ENCODE assay signal across 8 cellular contexts in the genomic region with DNA sequence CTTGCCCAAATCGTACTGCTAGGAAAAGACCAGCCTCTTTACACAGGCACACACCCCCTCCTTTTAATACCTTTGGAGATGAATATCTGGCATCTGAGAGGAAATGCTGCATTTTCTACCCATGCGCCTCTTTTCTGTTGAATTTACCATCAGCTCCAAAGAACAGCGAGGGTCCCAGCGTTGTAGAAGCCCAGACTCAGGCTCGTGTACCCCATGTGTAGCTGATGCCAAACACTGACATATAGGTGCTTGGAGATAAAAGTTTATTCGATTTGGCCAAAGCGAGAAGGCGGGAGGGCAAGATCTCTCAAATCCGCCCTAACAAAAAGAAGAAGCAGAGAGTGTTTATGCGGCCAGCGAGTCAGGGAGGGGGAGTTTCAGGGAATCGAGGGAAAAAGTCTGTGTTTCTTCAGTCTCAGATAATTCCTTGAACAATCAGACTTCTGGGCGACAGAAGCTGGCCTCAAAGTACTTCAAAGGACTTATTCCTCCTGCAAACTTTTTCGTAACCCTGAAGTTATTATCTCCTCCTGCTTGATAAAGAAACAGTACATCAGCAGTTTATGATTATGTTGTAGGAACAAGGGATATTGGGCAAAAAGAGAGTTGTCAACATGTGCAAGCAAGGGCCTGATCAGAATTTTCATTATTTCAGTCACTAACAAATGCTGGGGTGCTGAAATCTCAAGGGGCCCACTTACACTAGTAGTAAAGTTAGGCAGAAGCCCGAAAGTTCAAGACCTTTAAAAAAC. TPM values are rescaled to one million over a fixed set of nuclear protein-coding genes. Genes with fewer than 3 reads are reported as not detected.
DNase-seq lines count a peak whose midpoint lies in the region; ATAC-seq and TF ChIP-seq lines count a peak whose summit lies in the region.

No MANE protein-coding gene starts in this region.

- no peaks in the 10 kb centered on the region for H3K36me3 ChIP-seq in BLaER1
- no peaks in the 10 kb centered on the region for H3K36me3 ChIP-seq in ascending aorta
- H3K36me3 ChIP-seq in vagina, result no peaks in the 10 kb centered on the region

- no peak for TF ChIP-seq CTCF in ascending aorta (IDR thresholded peaks at IDR 0.05)
- no peak for TF ChIP-seq CTCF in vagina (IDR thresholded peaks at IDR 0.05)
- TF ChIP-seq CTCF in GM13977 (IDR thresholded peaks at IDR 0.05; ENCODE audit: extremely low read depth, insufficient read depth, missing control alignments), result no peak

- H3K9me3 ChIP-seq in BLaER1 (no peaks in the 10 kb centered on the region), ascending aorta (no peaks in the 10 kb centered on the region), vagina (no peaks in the 10 kb centered on the region)

- H3K9ac ChIP-seq in BLaER1, result no peak overlapping the region

- no peak overlapping the region for H3K27ac Mint-ChIP-seq in memory B cell

- no peaks in the 10 kb centered on the region for H3K36me3 Mint-ChIP-seq in memory B cell

- peak; percentile 20 for ATAC-seq in GM19438 (IDR thresholded peaks at IDR 0.05; ENCODE audit: low read depth, unreplicated experiment)
- peak; percentile 1 for ATAC-seq in memory B cell (ENCODE audit: low read depth)

- H3K27me3 ChIP-seq in BLaER1, result no peaks in the 10 kb centered on the region
- no peaks in the 10 kb centered on the region for H3K27me3 ChIP-seq in ascending aorta
- H3K27me3 ChIP-seq in vagina, result no peaks in the 10 kb centered on the region

- DNase-seq in HT-29 (ENCODE audit: low spot score), result peak; percentile 24
- DNase-seq in ascending aorta (ENCODE audit: low spot score in 2 of 2), result no peak
- no peak for DNase-seq in memory B cell (ENCODE audit: low spot score in 2 of 2)
- no peak for DNase-seq in vagina (ENCODE audit: extremely low spot score in 2 of 2)
- no peak for DNase-seq in GM13977 (ENCODE audit: low spot score)
- no peak for DNase-seq in activated gamma-delta T cell (lab: John Stamatoyannopoulos, UW)

- H3K4me1 Mint-ChIP-seq in memory B cell, result peaks cover 17% of the 10 kb centered on the region

- in situ Hi-C loops in GM13977 (cut with MboI; ENCODE audit: low pct_unique_long_range_greater_than_20kb, low sequenced_read_pairs, unreplicated experiment), result no loop called here

- H3K27me3 Mint-ChIP-seq in memory B cell, result no peaks in the 10 kb centered on the region

- no peak for TF ChIP-seq POLR2A in vagina (IDR thresholded peaks at IDR 0.05)

- no peaks in the 10 kb centered on the region; the same call in 1 of the 2 replicates for H4K20me1 ChIP-seq in BLaER1

- H3K4me3 Mint-ChIP-seq in memory B cell, result peak overlapping the region; percentile 91

- H3K4me3 ChIP-seq in BLaER1 (peak overlapping the region; percentile 86), ascending aorta (peak overlapping the region; percentile 77 to 85), vagina (peak overlapping the region; percentile 68 to 74)

- H3K4me1 ChIP-seq in BLaER1, result peaks cover 18% of the 10 kb centered on the region
- H3K4me1 ChIP-seq in ascending aorta, result peaks cover 0 to 7% of the 10 kb centered on the region in 2 donors
- H3K4me1 ChIP-seq in vagina, result peaks cover 32% of the 10 kb centered on the region

- H3K27ac ChIP-seq in BLaER1 (no peak overlapping the region), ascending aorta (peak overlapping the region; percentile 74 to 80), vagina (peak overlapping the region; percentile 71)

- peak overlapping the region; percentile 98 for H3K4me2 ChIP-seq in BLaER1

- H3K9me3 Mint-ChIP-seq in memory B cell, result no peaks in the 10 kb centered on the region

- intact Hi-C loops in ascending aorta (cut with DNase I) (loop anchor here (5.0 to 10.0 kb wide), 5 partner anchors 97 to 1931 kb away; a partner anchor contains a TSS), vagina (cut with DNase I) (no loop called here)

RNA-seq across cellular contexts. Expression of a gene that starts 0.6 kb away (rescaled TPM):
- 27.4 and 31.9 TPM in 2 replicates for total RNA-seq in HT-29 (2014; rRNA removed; shearing (Covaris generic))
- total RNA-seq in ascending aorta (170 TPM), vagina (152 TPM)

RNA-seq across cellular contexts. Expression of a gene that starts 35.9 kb away (rescaled TPM):
- not detected in 2 replicates for total RNA-seq in HT-29 (2014; rRNA removed; shearing (Covaris generic))
- total RNA-seq in ascending aorta (3.7 TPM), vagina (9.8 TPM)
